In the genomic region with DNA sequence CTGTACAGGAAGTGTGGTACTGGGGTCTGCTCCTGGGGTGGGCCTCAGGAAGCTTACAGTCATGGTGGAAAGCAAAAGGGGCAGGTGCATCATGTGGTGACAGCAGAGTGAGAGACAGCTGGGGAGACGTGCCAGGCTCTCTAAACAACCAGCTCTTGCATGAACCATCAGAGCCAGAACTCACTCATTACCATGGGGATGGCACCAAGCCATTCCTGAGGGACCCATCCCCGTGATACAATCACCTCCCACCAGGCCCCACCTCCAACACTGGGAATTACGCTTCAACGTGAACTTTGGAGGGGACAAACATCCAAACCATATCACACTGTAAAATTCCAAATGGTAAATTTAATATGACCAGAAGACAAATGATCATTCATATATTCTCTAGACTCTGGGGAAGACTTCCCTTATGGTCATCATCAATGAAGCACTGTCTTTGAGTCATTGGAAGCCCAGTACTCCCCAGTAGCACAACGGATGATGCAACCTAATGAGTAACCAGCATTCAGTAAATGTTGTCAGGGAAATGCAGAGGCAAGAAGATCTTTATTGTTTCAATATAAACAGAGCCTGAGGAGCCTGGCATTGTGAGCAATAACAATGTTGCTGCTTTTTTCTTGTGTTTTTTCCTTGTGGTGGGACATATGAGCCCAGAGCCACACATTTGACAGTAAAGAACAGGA, we compare ENCODE assay signal across 12 cellular contexts.
A peak's percentile ranks its signal among the peaks of the same experiment; 100 is the strongest.
DNase-seq lines count a peak whose midpoint lies in the region; ATAC-seq and FAIRE-seq lines count a peak whose summit lies in the region.
"Had no signal": no experiment of that assay in that cellular context is flagged by ENCODE, and none has a peak within 500 bp of the region (broad histone marks: within the 10 kb centered on the region; RNA-seq: fewer than 3 reads in every experiment).

No MANE protein-coding gene starts in this region.

- H3K27ac ChIP-seq in epithelial cell of prostate = no peak overlapping the region

- FAIRE-seq in RCC 7860 (lab: Jason Lieb, UNC) = no peak
- FAIRE-seq: GM12878 had no signal

- peak in 10 of 14 donors; percentile 18 to 82 (median 48) for DNase-seq in C1 segment of cervical spinal cord (lab: John Stamatoyannopoulos, UW)
- peak; percentile 12 for DNase-seq in RCC 7860 (ENCODE audit: low spot score)
- peak; percentile 77 for DNase-seq in epithelial cell of prostate (ENCODE audit: low read depth, low spot score)
- peak; percentile 52 for DNase-seq in middle frontal gyrus (ENCODE audit: extremely low spot score, low spot score)
- DNase-seq in 8988T = no peak
- no peak for DNase-seq in epidermal melanocyte (ENCODE audit: insufficient read length, low spot score)
- no peak for DNase-seq in cerebellar nuclear complex (lab: John Stamatoyannopoulos, UW)
- DNase-seq: CD8-positive, alpha-beta memory T cell; naive B cell; NCI-H2107 had no signal

- ATAC-seq in GM21423 (IDR thresholded peaks at IDR 0.05; ENCODE audit: unreplicated experiment) = no peak
- ATAC-seq: GM12878 had no signal

Comparison
In these comparisons a context has a peak if more than half of its experiments do, and no peak if none do; other contexts are left out.
1. DNase-seq: peak in C1 segment of cervical spinal cord (10 of 14), RCC 7860 (single experiment), epithelial cell of prostate (single experiment) and middle frontal gyrus (single experiment); none in 8988T (single experiment), epidermal melanocyte (single experiment) and cerebellar nuclear complex (0 of 2).